In the genomic region with DNA sequence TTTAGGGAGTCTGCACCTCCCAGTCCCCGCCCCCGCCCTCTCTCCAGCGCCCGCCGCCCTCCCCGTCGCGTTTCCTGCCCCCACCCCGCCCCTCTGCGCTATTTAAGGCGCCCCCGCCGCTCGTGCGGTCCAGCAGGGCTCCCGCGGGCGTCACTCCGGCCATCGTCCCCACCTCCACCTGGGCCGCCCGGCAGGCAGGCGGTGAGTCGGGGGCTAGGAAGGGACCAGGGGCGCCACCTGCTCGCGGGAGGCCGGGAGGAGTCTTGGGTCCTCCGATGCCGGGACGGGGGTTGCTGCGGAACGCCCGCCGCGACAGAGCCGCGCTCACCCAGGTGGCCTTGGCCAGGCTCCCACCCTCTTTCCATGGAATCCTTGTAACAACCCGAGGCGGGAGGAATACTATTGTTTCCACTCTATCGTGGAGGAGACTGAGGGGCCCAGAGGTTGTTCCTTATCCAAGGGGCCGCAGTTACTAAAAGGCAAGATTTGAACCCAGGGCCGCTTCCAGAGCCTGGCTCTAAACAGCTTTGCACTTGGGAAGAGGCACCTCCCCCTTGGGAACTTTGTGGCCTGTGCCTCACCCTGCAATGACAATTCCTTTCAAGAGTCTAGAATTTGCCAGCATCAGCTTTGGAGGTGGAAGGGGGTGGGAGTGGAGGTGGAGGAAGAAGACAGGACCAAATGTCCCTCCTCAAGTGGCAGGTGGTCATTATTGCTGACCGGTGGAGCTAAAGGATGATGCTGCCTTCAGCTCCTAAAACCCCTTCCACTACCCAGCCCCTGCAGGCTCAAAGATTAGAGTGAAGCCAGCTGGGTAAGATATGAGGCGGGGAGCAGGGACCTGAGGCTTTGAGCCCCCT, we compare ENCODE assay signal across 12 cellular contexts. TPM values are rescaled to one million over a fixed set of nuclear protein-coding genes. Genes with fewer than 3 reads are reported as not detected.
DNase-seq lines count a peak whose midpoint lies in the region; ATAC-seq and TF ChIP-seq lines count a peak whose summit lies in the region.
"Had no signal": no experiment of that assay in that cellular context is flagged by ENCODE, and none has a peak within 500 bp of the region (broad histone marks: within the 10 kb centered on the region; RNA-seq: fewer than 3 reads in every experiment).

A gene (plus strand): TSS at position 132 of the 860 bp plus-strand sequence. CDS start 1,215 bp downstream, outside the sequence.

- no peak for TF ChIP-seq CTCF in transverse colon (IDR thresholded peaks at IDR 0.05)

- no peak within 1 kb of the TSS for H3K4me3 ChIP-seq in naive thymus-derived CD4-positive, alpha-beta T cell (ENCODE audit: low read length)
- peak within 1 kb of the TSS in 3 of 4 donors; percentile 7 to 23 (median 8) for H3K4me3 ChIP-seq in transverse colon

- ATAC-seq in activated T-cell treated with anti-CD3 and anti-CD28 coated beads, Interleukin-2, amount 50 U/mL, for 72 hours (replicated peaks in 1 of 2): peak in 1 of 2 donors; percentile 17
- no peak for ATAC-seq in naive thymus-derived CD4-positive, alpha-beta T cell
- ATAC-seq in esophagus mucosa: no peak

- TF ChIP-seq POLR2A in transverse colon (IDR thresholded peaks at IDR 0.05): no peak

- H3K36me3 Mint-ChIP-seq in activated T-cell treated with anti-CD3 and anti-CD28 coated beads, Interleukin-2, amount 50 U/mL, for 72 hours (ENCODE audit: insufficient read depth in 2 of 2): no peaks in the 10 kb centered on the region
- peaks cover 0 to 3% (median 0%) of the 10 kb centered on the region in 5 donors for H3K36me3 Mint-ChIP-seq in naive thymus-derived CD4-positive, alpha-beta T cell

- H3K27me3 ChIP-seq in naive thymus-derived CD4-positive, alpha-beta T cell (ENCODE audit: control insufficient read depth in 2 of 2, insufficient read depth in 2 of 2, low read length in 2 of 2): peaks cover 0 to 3% of the 10 kb centered on the region in 2 donors
- peaks cover 40% of the 10 kb centered on the region for H3K27me3 ChIP-seq in transverse colon

- H3K4me1 ChIP-seq in naive thymus-derived CD4-positive, alpha-beta T cell (ENCODE audit: control insufficient read depth in 2 of 2, insufficient read depth in 2 of 2, low read length in 2 of 2): no peaks in the 10 kb centered on the region
- H3K4me1 ChIP-seq in transverse colon: peaks cover 0 to 8% (median 1%) of the 10 kb centered on the region in 4 donors

- H3K36me3 ChIP-seq in naive thymus-derived CD4-positive, alpha-beta T cell (ENCODE audit: control insufficient read depth in 2 of 3, insufficient read depth in 3 of 3, low read length in 3 of 3): no peaks in the 10 kb centered on the region
- no peaks in the 10 kb centered on the region for H3K36me3 ChIP-seq in transverse colon

- no peak within 1 kb of the TSS for H3K27ac ChIP-seq in naive thymus-derived CD4-positive, alpha-beta T cell (ENCODE audit: low read depth, low read length)
- peak within 1 kb of the TSS in 1 of 4 donors; percentile 37 for H3K27ac ChIP-seq in transverse colon
- H3K27ac ChIP-seq: epithelial cell of prostate, KMS-11 had no signal

- POLR2A ChIA-PET in naive thymus-derived CD4-positive, alpha-beta T cell (lab: Charles Lee): no interaction called here
- POLR2A ChIA-PET in HEK293T (lab: Yijun Ruan, JAX): no interaction called here

- CTCF ChIA-PET in naive thymus-derived CD4-positive, alpha-beta T cell (lab: Charles Lee): no interaction called here
- CTCF ChIA-PET in HEK293T (lab: Yijun Ruan, JAX): no interaction called here

- intact Hi-C loops in naive thymus-derived CD4-positive, alpha-beta T cell (cut with micrococcal nuclease): no loop called here
- intact Hi-C loops in transverse colon (cut with DNase I; ENCODE audit: low total_unique reads): no loop called here

- in situ Hi-C loops in transverse colon (cut with MboI; ENCODE audit: low pct_ligation_motif_present in 1 of 4, low pct_unique_long_range_greater_than_20kb in 1 of 4, low sequenced_read_pairs in 3 of 4): no loop called here

- TF ChIP-seq EP300 in transverse colon (IDR thresholded peaks at IDR 0.05; ENCODE audit: low read depth): no peak

- no peak within 1 kb of the TSS for H3K27ac Mint-ChIP-seq in activated T-cell treated with anti-CD3 and anti-CD28 coated beads, Interleukin-2, amount 50 U/mL, for 72 hours
- no peak within 1 kb of the TSS for H3K27ac Mint-ChIP-seq in naive thymus-derived CD4-positive, alpha-beta T cell
- H3K27ac Mint-ChIP-seq: activated CD4-positive, alpha-beta memory T cell treated with anti-CD3 and anti-CD28 coated beads, Interleukin-2, amount 10 ng/mL, durations not matched to agents 7 days and 5 days had no signal

- 23 to 80% methylated on average over 2 to 32 of the region's 45 CpGs for WGBS in transverse colon (ENCODE audit: low coverage in 1 of 2), 2 donors

- H3K9me3 ChIP-seq in naive thymus-derived CD4-positive, alpha-beta T cell (ENCODE audit: control insufficient read depth in 2 of 3, low read length in 3 of 3): no peaks in the 10 kb centered on the region
- H3K9me3 ChIP-seq in transverse colon: no peaks in the 10 kb centered on the region

- no peaks in the 10 kb centered on the region for H3K9me3 Mint-ChIP-seq in activated T-cell treated with anti-CD3 and anti-CD28 coated beads, Interleukin-2, amount 50 U/mL, for 72 hours
- H3K9me3 Mint-ChIP-seq in naive thymus-derived CD4-positive, alpha-beta T cell: peaks cover 0 to 2% (median 0%) of the 10 kb centered on the region in 11 donors
- H3K9me3 Mint-ChIP-seq: activated CD4-positive, alpha-beta memory T cell treated with anti-CD3 and anti-CD28 coated beads, Interleukin-2, amount 10 ng/mL, durations not matched to agents 7 days and 5 days had no signal

- H3K4me3 Mint-ChIP-seq in activated T-cell treated with anti-CD3 and anti-CD28 coated beads, Interleukin-2, amount 50 U/mL, for 72 hours: peak within 1 kb of the TSS; percentile 29 to 38
- H3K4me3 Mint-ChIP-seq in naive thymus-derived CD4-positive, alpha-beta T cell: peak within 1 kb of the TSS; percentile 39 to 79 (median 67)
- H3K4me3 Mint-ChIP-seq: activated CD4-positive, alpha-beta memory T cell treated with anti-CD3 and anti-CD28 coated beads, Interleukin-2, amount 10 ng/mL, durations not matched to agents 7 days and 5 days had no signal

- peaks cover 51% of the 10 kb centered on the region for H3K27me3 Mint-ChIP-seq in activated T-cell treated with anti-CD3 and anti-CD28 coated beads, Interleukin-2, amount 50 U/mL, for 72 hours (ENCODE audit: low read depth)
- H3K27me3 Mint-ChIP-seq in naive thymus-derived CD4-positive, alpha-beta T cell: peaks cover 9 to 25% (median 19%) of the 10 kb centered on the region in 5 donors

- no peak for DNase-seq in activated T-cell treated with anti-CD3 and anti-CD28 coated beads, Interleukin-2, amount 50 U/mL, for 72 hours
- DNase-seq in activated T-cell treated with anti-CD3 and anti-CD28 coated beads for 4 hours (no peak), glomerular endothelial cell (ENCODE audit: extremely low read depth, low read depth, low spot score) (no peak), transverse colon (no peak), HEK293T (ENCODE audit: extremely low spot score) (no peak), inferior parietal cortex (ENCODE audit: extremely low spot score) (no peak)
- peak in 1 of 9 donors; percentile 1 for DNase-seq in naive thymus-derived CD4-positive, alpha-beta T cell
- DNase-seq: activated CD4-positive, alpha-beta memory T cell treated with anti-CD3 and anti-CD28 coated beads, Interleukin-2, amount 10 ng/mL, durations not matched to agents 7 days and 5 days had no signal

- peaks cover 28% of the 10 kb centered on the region for H3K4me1 Mint-ChIP-seq in activated T-cell treated with anti-CD3 and anti-CD28 coated beads, Interleukin-2, amount 50 U/mL, for 72 hours (ENCODE audit: low read depth)
- peaks cover 0 to 11% (median 4%) of the 10 kb centered on the region in 7 donors for H3K4me1 Mint-ChIP-seq in naive thymus-derived CD4-positive, alpha-beta T cell

TF ChIP-seq in HEK293T, 16 proteins besides CTCF, POLR2A, EP300 and RAD21:
- TF ChIP-seq ZNF384 (IDR thresholded peaks at IDR 0.05): no peak
- TF ChIP-seq BHLHE40 (IDR thresholded peaks at IDR 0.05; ENCODE audit: borderline replicate concordance): no peak
- TF ChIP-seq ARNT (IDR thresholded peaks at IDR 0.05): no peak
- no peak for TF ChIP-seq HDGF (IDR thresholded peaks at IDR 0.05; ENCODE audit: borderline replicate concordance)
- TF ChIP-seq LEF1 (IDR thresholded peaks at IDR 0.05; ENCODE audit: borderline replicate concordance): no peak
- TF ChIP-seq NFRKB (IDR thresholded peaks at IDR 0.05): no peak
- TF ChIP-seq TARDBP (IDR thresholded peaks at IDR 0.05): no peak
- TF ChIP-seq, protein P1, sequence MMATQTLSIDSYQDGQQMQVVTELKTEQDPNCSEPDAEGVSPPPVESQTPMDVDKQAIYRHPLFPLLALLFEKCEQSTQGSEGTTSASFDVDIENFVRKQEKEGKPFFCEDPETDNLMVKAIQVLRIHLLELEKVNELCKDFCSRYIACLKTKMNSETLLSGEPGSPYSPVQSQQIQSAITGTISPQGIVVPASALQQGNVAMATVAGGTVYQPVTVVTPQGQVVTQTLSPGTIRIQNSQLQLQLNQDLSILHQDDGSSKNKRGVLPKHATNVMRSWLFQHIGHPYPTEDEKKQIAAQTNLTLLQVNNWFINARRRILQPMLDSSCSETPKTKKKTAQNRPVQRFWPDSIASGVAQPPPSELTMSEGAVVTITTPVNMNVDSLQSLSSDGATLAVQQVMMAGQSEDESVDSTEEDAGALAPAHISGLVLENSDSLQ (IDR thresholded peaks at IDR 0.05): no peak
- TF ChIP-seq ELF4 (IDR thresholded peaks at IDR 0.05): no peak
- no peak for TF ChIP-seq FOXA1 (IDR thresholded peaks at IDR 0.05)
- TF ChIP-seq L3MBTL2 (conservative IDR thresholded peaks at IDR 0.05): no peak
- TF ChIP-seq CTBP1 (IDR thresholded peaks at IDR 0.05; ENCODE audit: borderline replicate concordance): no peak
TF ChIP-seq in HEK293T: peak in this region for 0.

RNA-seq across cellular contexts. Expression of the gene that starts here (rescaled TPM):
- under 1 TPM; 0.17 to 0.44 TPM for total RNA-seq in activated T-cell treated with anti-CD3 and anti-CD28 coated beads, Interleukin-2, amount 50 U/mL, for 72 hours
- total RNA-seq in glomerular endothelial cell (3.2 and 62.1 TPM in 2 replicates), transverse colon (1 to 10 TPM in 3 of 4 donors, not detected in 1; 1.9 to 5.2 (median 3.2) TPM), esophagus mucosa (2.0 TPM)
- total RNA-seq in naive thymus-derived CD4-positive, alpha-beta T cell: not detected
- polyA plus RNA-seq in naive thymus-derived CD4-positive, alpha-beta T cell: not detected
- total RNA-seq: activated CD4-positive, alpha-beta memory T cell treated with anti-CD3 and anti-CD28 coated beads, Interleukin-2, amount 10 ng/mL, durations not matched to agents 7 days and 5 days; OCI-LY7 had no signal
